ENCODE assay signal across 9 cellular contexts in the genomic region with DNA sequence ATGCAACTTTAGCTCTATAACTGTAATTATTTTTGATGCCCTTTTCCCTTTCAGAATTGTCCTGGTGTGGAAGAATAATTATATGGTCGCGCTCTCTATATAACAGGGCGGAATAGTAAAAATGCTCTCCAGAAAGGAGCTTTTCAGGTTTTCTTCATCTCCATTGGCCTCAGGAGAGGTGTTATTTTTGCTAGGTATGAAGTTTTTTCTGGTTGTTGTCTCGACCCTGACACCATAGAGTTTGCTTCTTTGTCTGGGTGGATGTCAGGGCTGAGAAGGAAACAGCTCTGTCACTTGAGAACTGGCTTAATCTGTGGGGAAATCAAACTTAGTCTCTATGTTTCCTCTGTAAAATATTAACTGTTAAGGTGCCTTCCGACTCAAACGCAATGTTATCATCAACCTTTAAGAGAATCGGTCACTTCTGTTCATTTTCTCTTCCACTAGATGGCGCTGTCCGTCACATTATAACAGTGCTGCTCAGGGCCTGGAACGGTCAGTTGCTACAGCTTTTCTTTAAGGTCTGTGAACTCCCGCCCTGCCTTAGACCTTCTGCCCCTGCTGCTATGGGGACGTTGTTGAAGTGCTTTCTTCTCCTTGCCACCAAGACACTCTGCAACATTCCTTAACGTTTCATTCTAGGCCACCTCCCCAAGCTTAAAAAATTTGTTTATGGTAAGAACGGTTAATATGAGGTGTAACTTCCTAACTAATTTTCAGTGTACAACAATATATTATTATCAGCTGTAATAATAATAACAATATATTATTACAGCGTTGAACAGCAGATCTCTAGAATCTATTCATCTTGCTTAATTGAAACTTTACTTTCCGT. TPM values are rescaled to one million over a fixed set of nuclear protein-coding genes. Genes with fewer than 3 reads are reported as not detected.
DNase-seq lines count a peak whose midpoint lies in the region; ATAC-seq and TF ChIP-seq lines count a peak whose summit lies in the region.
"Had no signal": no experiment of that assay in that cellular context is flagged by ENCODE, and none has a peak within 500 bp of the region (broad histone marks: within the 10 kb centered on the region; RNA-seq: fewer than 3 reads in every experiment).

No MANE protein-coding gene starts in this region.

- no peaks in the 10 kb centered on the region for H3K79me2 ChIP-seq in Loucy (ENCODE audit: insufficient read depth, low read length)

- H3K36me3 ChIP-seq in HAP-1 (replicated peaks) (no peaks in the 10 kb centered on the region), Loucy (ENCODE audit: insufficient read depth, low read length) (no peaks in the 10 kb centered on the region), ovary (no peaks in the 10 kb centered on the region)

- peaks cover 15% of the 10 kb centered on the region for H3K27me3 Mint-ChIP-seq in activated T-cell treated with anti-CD3 and anti-CD28 coated beads, Interleukin-2, amount 50 U/mL, for 72 hours (ENCODE audit: low read depth)

- H3K27me3 ChIP-seq in HAP-1 (ENCODE audit: low read depth) (peaks cover 16% of the 10 kb centered on the region), Loucy (ENCODE audit: insufficient read depth, low read length, poor library complexity, severe bottlenecking) (no peaks in the 10 kb centered on the region), foreskin keratinocyte (no peaks in the 10 kb centered on the region), ovary (no peaks in the 10 kb centered on the region)

- intact Hi-C loops in ovary (cut with DNase I): loop anchor here in 2 of 4 donors (10.0 kb wide), 2 partner anchors 56 to 476 kb away; no protein-coding TSS in a partner anchor

- no peaks in the 10 kb centered on the region for H3K36me3 Mint-ChIP-seq in activated T-cell treated with anti-CD3 and anti-CD28 coated beads, Interleukin-2, amount 50 U/mL, for 72 hours (ENCODE audit: insufficient read depth in 2 of 2)

- no peaks in the 10 kb centered on the region for H3K4me1 ChIP-seq in HAP-1
- no peaks in the 10 kb centered on the region for H3K4me1 ChIP-seq in Loucy (ENCODE audit: insufficient read depth, low read length, poor library complexity, severe bottlenecking)
- no peaks in the 10 kb centered on the region for H3K4me1 ChIP-seq in foreskin keratinocyte
- peaks cover 2% of the 10 kb centered on the region for H3K4me1 ChIP-seq in ovary (ENCODE audit: insufficient read depth)

- no peaks in the 10 kb centered on the region for H3K9me3 ChIP-seq in HAP-1
- H3K9me3 ChIP-seq in Loucy (ENCODE audit: insufficient read depth, low read depth, low read length): no peaks in the 10 kb centered on the region
- no peaks in the 10 kb centered on the region for H3K9me3 ChIP-seq in ovary

- no peak overlapping the region for H3K27ac Mint-ChIP-seq in activated T-cell treated with anti-CD3 and anti-CD28 coated beads, Interleukin-2, amount 50 U/mL, for 72 hours

- peak; percentile 77 for TF ChIP-seq CTCF in Loucy (conservative IDR thresholded peaks at IDR 0.05; ENCODE audit: low read length)
- peak; percentile 92 for TF ChIP-seq CTCF in foreskin keratinocyte (conservative IDR thresholded peaks at IDR 0.05)
- peak; percentile 50 to 74 (median 63) for TF ChIP-seq CTCF in ovary (IDR thresholded peaks at IDR 0.05)

- H3K4me3 ChIP-seq in HAP-1 (no peak overlapping the region), Loucy (ENCODE audit: low read length, poor library complexity, severe bottlenecking) (no peak overlapping the region), ovary (no peak overlapping the region)

- H3K9me2 ChIP-seq in Loucy (replicated peaks; ENCODE audit: low read depth, low read length): no peaks in the 10 kb centered on the region

- H3K4me3 Mint-ChIP-seq in activated T-cell treated with anti-CD3 and anti-CD28 coated beads, Interleukin-2, amount 50 U/mL, for 72 hours: no peak overlapping the region

- 28 to 29% (median 28%) methylated on average over 16 of the region's 16 CpGs for WGBS in ovary, 3 donors

- H3K9ac ChIP-seq in Loucy (ENCODE audit: low read depth, low read length, poor library complexity, severe bottlenecking): no peak overlapping the region

- peak; percentile 80 to 85 for ATAC-seq in activated T-cell treated with anti-CD3 and anti-CD28 coated beads, Interleukin-2, amount 50 U/mL, for 72 hours (replicated peaks in 1 of 2)
- ATAC-seq in foreskin keratinocyte: peak; percentile 66

- H3K4me1 Mint-ChIP-seq in activated T-cell treated with anti-CD3 and anti-CD28 coated beads, Interleukin-2, amount 50 U/mL, for 72 hours (ENCODE audit: low read depth): peaks cover 6% of the 10 kb centered on the region

- H3K27ac ChIP-seq in foreskin keratinocyte (no peak overlapping the region), ovary (no peak overlapping the region)

- TF ChIP-seq POLR2A in ovary (IDR thresholded peaks at IDR 0.05): no peak

- H4K20me1 ChIP-seq in Loucy (ENCODE audit: insufficient read depth, low read length, poor library complexity, severe bottlenecking): no peaks in the 10 kb centered on the region

- DNase-seq in GM04504 (ENCODE audit: low read depth): peak; percentile 52
- DNase-seq in HAP-1 (ENCODE audit: low spot score in 2 of 2): peak; percentile 77 to 78
- DNase-seq in RKO (ENCODE audit: low spot score): peak; percentile 82
- peak; percentile 57 to 68 for DNase-seq in activated T-cell treated with anti-CD3 and anti-CD28 coated beads, Interleukin-2, amount 50 U/mL, for 72 hours
- peak in 1 of 2 donors; percentile 59 for DNase-seq in foreskin keratinocyte
- peak; percentile 25 to 63 (median 36) for DNase-seq in ovary
- DNase-seq in 8988T: no peak

- H3K4me2 ChIP-seq in Loucy (ENCODE audit: low read depth, low read length, poor library complexity, severe bottlenecking): no peak overlapping the region

- no peaks in the 10 kb centered on the region for H3F3A ChIP-seq in Loucy (ENCODE audit: low read depth)

- no peak for TF ChIP-seq EP300 in ovary (IDR thresholded peaks at IDR 0.05)

- in situ Hi-C loops in HAP-1 (cut with MboI; ENCODE audit: low sequenced_read_pairs): loop anchor here (10.0 kb wide), 2 partner anchors 66 to 326 kb away; partner anchors contain the start of gene SERPINB13

- H3K9me3 Mint-ChIP-seq in activated T-cell treated with anti-CD3 and anti-CD28 coated beads, Interleukin-2, amount 50 U/mL, for 72 hours: no peaks in the 10 kb centered on the region

- H2AFZ ChIP-seq in Loucy (ENCODE audit: low read length): peak overlapping the region; percentile 53

RNA-seq across cellular contexts. Expression of gene SERPINB12, which starts 23.8 kb away (rescaled TPM):
- not detected for total RNA-seq in activated T-cell treated with anti-CD3 and anti-CD28 coated beads, Interleukin-2, amount 50 U/mL, for 72 hours
- total RNA-seq in foreskin keratinocyte (0.07 and 0.10 TPM in 2 replicates), ovary (not detected)
- polyA plus RNA-seq in foreskin keratinocyte (0.03 TPM in 1 of 2 replicates, not detected in the other), ovary (not detected)
- total RNA-seq: mononuclear cell had no signal

RNA-seq across cellular contexts. Expression of gene SERPINB5, which starts 41.6 kb away (rescaled TPM):
- total RNA-seq in activated T-cell treated with anti-CD3 and anti-CD28 coated beads, Interleukin-2, amount 50 U/mL, for 72 hours: not detected
- total RNA-seq in foreskin keratinocyte: 282 and 314 TPM in 2 replicates
- polyA plus RNA-seq in foreskin keratinocyte: 157 and 172 TPM in 2 replicates
- under 1 TPM in 2 of 7 donors, not detected in 5; 0.23 to 0.31 TPM for total RNA-seq in ovary
- polyA plus RNA-seq in ovary: under 1 TPM in 1 of 2 donors, not detected in 1; 0.02 TPM
- total RNA-seq: mononuclear cell had no signal

Comparison
In these comparisons a context has a peak if more than half of its experiments do, and no peak if none do; other contexts are left out.
1. RNA of gene SERPINB5, which starts 41.6 kb away (total RNA-seq): 282 to 314 TPM in foreskin keratinocyte; not detected in activated T-cell treated with anti-CD3 and anti-CD28 coated beads, Interleukin-2, amount 50 U/mL, for 72 hours and 0.23 to 0.31 TPM in ovary; every median in the first group is over 100 times any median in the second.
2. Peak in every context shown above with its lines, with median percentiles within 50 percentile points of each other: CTCF ChIP-seq.